ENCODE assay signal across 12 cellular contexts in the genomic region with DNA sequence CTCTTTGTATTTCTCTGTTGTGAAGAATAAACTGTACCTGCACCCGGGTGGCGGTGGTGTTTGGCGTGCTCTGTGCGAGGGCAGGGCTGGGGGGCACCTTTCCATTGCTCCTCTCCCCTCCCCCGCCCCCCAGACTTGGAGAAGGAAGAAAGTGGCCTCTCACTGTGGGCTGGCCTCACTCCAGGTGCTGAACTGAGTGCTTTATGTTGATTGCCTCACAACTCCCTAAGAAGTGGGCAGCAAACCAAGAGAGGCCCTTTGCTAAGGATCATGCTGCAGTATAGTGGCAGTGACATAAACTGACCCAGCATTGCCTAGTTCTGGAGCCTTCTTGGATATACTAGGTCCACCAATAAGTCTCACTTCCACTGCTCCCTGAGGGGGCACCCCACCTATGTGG. TPM values are rescaled to one million over a fixed set of nuclear protein-coding genes. Genes with fewer than 3 reads are reported as not detected.
DNase-seq lines count a peak whose midpoint lies in the region; ATAC-seq and TF ChIP-seq lines count a peak whose summit lies in the region.
"Had no signal": no experiment of that assay in that cellular context is flagged by ENCODE, and none has a peak within 500 bp of the region (broad histone marks: within the 10 kb centered on the region; RNA-seq: fewer than 3 reads in every experiment).

No MANE protein-coding gene starts in this region.

- CTCF ChIA-PET in PC-9 (lab: Charles Lee): no interaction called here

- peaks cover 3% of the 10 kb centered on the region; the same call in 1 of the 2 replicates for H3F3A ChIP-seq in PC-9 (ENCODE audit: insufficient read depth, low read depth)

- no peak overlapping the region; the same call in 1 of the 2 replicates for H3K27ac Mint-ChIP-seq in HFFc6
- H3K27ac Mint-ChIP-seq in T-helper 17 cell: no peak overlapping the region

- no peaks in the 10 kb centered on the region for H4K20me1 ChIP-seq in PC-9 (ENCODE audit: insufficient read depth)

- H3K36me3 Mint-ChIP-seq in HFFc6 (ENCODE audit: low read depth) (no peaks in the 10 kb centered on the region; the same call in 1 of the 2 replicates), T-helper 17 cell (ENCODE audit: low read depth) (peaks cover 5% of the 10 kb centered on the region)

- TF ChIP-seq CTCF in HFFc6 (IDR thresholded peaks at IDR 0.05) (no peak), omental fat pad (IDR thresholded peaks at IDR 0.05) (no peak), PC-9 (conservative IDR thresholded peaks at IDR 0.05) (no peak)

- no peaks in the 10 kb centered on the region for H3K9me3 Mint-ChIP-seq in HFFc6
- H3K9me3 Mint-ChIP-seq: CD4-positive, CD25-positive, alpha-beta regulatory T cell had no signal

- H3K4me3 ChIP-seq in PC-9: no peak overlapping the region
- H3K4me3 ChIP-seq: pancreas had no signal

- H3K27me3 ChIP-seq in PC-9 (ENCODE audit: insufficient read depth, low read depth): no peaks in the 10 kb centered on the region
- H3K27me3 ChIP-seq: pancreas had no signal

- peaks cover 2% of the 10 kb centered on the region for H3K27me3 Mint-ChIP-seq in HFFc6 (ENCODE audit: insufficient read depth)
- no peaks in the 10 kb centered on the region for H3K27me3 Mint-ChIP-seq in T-helper 17 cell

- H3K9me3 ChIP-seq in T-helper 17 cell (ENCODE audit: control insufficient read depth, low read length, poor library complexity, severe bottlenecking) (no peaks in the 10 kb centered on the region), PC-9 (ENCODE audit: insufficient read depth, low read depth) (no peaks in the 10 kb centered on the region)
- H3K9me3 ChIP-seq: pancreas had no signal

- no peaks in the 10 kb centered on the region for H3K36me3 ChIP-seq in PC-9 (ENCODE audit: low read depth)

- POLR2A ChIA-PET in PC-9 (lab: Charles Lee; ENCODE audit: unreplicated experiment): no interaction called here

- no peaks in the 10 kb centered on the region for H3K4me1 ChIP-seq in PC-9 (replicated peaks; ENCODE audit: insufficient read depth)
- H3K4me1 ChIP-seq: pancreas had no signal

- no peaks in the 10 kb centered on the region for H3K9me2 ChIP-seq in PC-9 (ENCODE audit: insufficient read depth)

- peak; percentile 76 for DNase-seq in AG08395 (ENCODE audit: low spot score)
- DNase-seq in HFFc6: peak; percentile 44
- DNase-seq in fibroblast of gingiva (ENCODE audit: low read depth): peak; percentile 86
- DNase-seq in omental fat pad (ENCODE audit: low spot score): no peak
- DNase-seq in T-helper 17 cell: no peak
- no peak for DNase-seq in PC-9
- DNase-seq: CD4-positive, CD25-positive, alpha-beta regulatory T cell; effector CD8-positive, alpha-beta T cell; immature natural killer cell had no signal

- BruUV-seq in PC-9 (replicated peaks; lab: Mats Ljungman, UMichigan): no TSS peak

- peaks cover 19% of the 10 kb centered on the region for H3K4me1 Mint-ChIP-seq in HFFc6 (ENCODE audit: low read depth)
- peaks cover 28% of the 10 kb centered on the region for H3K4me1 Mint-ChIP-seq in T-helper 17 cell

- H2AFZ ChIP-seq in PC-9: no peak overlapping the region

- no peak overlapping the region for H3K4me2 ChIP-seq in PC-9

- ATAC-seq in omental fat pad (ENCODE audit: low FRiP score) (peak; percentile 57), GM19035 (IDR thresholded peaks at IDR 0.05; ENCODE audit: unreplicated experiment) (no peak), GM21360 (IDR thresholded peaks at IDR 0.05; ENCODE audit: unreplicated experiment) (no peak), T-helper 17 cell (no peak)

- H3K4me3 Mint-ChIP-seq in HFFc6: no peak overlapping the region
- H3K4me3 Mint-ChIP-seq in T-helper 17 cell: no peak overlapping the region
- H3K4me3 Mint-ChIP-seq: CD4-positive, CD25-positive, alpha-beta regulatory T cell; immature natural killer cell had no signal

- no peaks in the 10 kb centered on the region for H3K79me2 ChIP-seq in PC-9 (ENCODE audit: low read depth)

- intact Hi-C loops in PC-9 (cut with micrococcal nuclease; ENCODE audit: unreplicated experiment): no loop called here

- no peak overlapping the region for H3K27ac ChIP-seq in PC-9
- H3K27ac ChIP-seq: pancreas had no signal

RNA-seq across cellular contexts. Expression of a gene that starts 20.2 kb away (rescaled TPM):
- not detected for total RNA-seq in HFFc6 (2021; fragmentation: NEBNext Ultra II Directional; extraction: Animal tissue kit (Norgen Biotek cat#: 25700))
- total RNA-seq in omental fat pad: not detected
- total RNA-seq in T-helper 17 cell: under 1 TPM in 1 of 2 donors, not detected in 1; 0.37 TPM
- total RNA-seq in PC-9 (2021): not detected in 2 replicates
- total RNA-seq: CD4-positive, CD25-positive, alpha-beta regulatory T cell; pancreas had no signal

RNA-seq across cellular contexts. Expression of a gene that starts 44.4 kb away (rescaled TPM):
- total RNA-seq in HFFc6 (2021; fragmentation: NEBNext Ultra II Directional; extraction: Animal tissue kit (Norgen Biotek cat#: 25700)): 10 to 100 TPM; 15.3 to 19.6 (median 17.0) TPM
- total RNA-seq in omental fat pad (10 to 100 TPM; 10.4 to 13.9 (median 11.2) TPM), T-helper 17 cell (10 to 100 TPM; 21.3 to 25.2 TPM), PC-9 (2021) (32.3 and 33.1 TPM in 2 replicates)

Comparison
In these comparisons a context has a peak if more than half of its experiments do, and no peak if none do; other contexts are left out.
1. DNase-seq: peak in AG08395 (single experiment), HFFc6 (single experiment) and fibroblast of gingiva (single experiment); none in omental fat pad (single experiment), T-helper 17 cell (0 of 3) and PC-9 (0 of 2).